Comparison of ENCODE assay signal across 9 cellular contexts in genomic region chr20:44572551-44573500, GRCh38. TPM values are rescaled to one million over a fixed set of nuclear protein-coding genes. Genes with fewer than 3 reads are reported as not detected.
A peak's percentile ranks its signal among the peaks of the same experiment; 100 is the strongest.
DNase-seq lines count a peak whose midpoint lies in the region; ATAC-seq and TF ChIP-seq lines count a peak whose summit lies in the region.
"Had no signal": no experiment of that assay in that cellular context is flagged by ENCODE, and none has a peak within 500 bp of the region (broad histone marks: within the 10 kb centered on the region; RNA-seq: fewer than 3 reads in every experiment).

No MANE protein-coding gene starts in this region.

- DNase-seq in AG04449 (ENCODE audit: low read depth, low spot score) = peak; percentile 82
- DNase-seq in NCI-H460 (ENCODE audit: extremely low read depth, low read depth) = peak; percentile 42
- peak; percentile 69 for DNase-seq in epithelial cell of proximal tubule (ENCODE audit: low read depth)
- peak; percentile 87 for DNase-seq in myocyte (ENCODE audit: low read depth)
- DNase-seq in cortex of kidney (lab: John Stamatoyannopoulos, UW) = no peak
- DNase-seq in NCI-H82 treated with DMSO at 0.1 percent for 48 hours (lab: John Stamatoyannopoulos, UW; ENCODE audit: unreplicated experiment) = no peak
- no peak for DNase-seq in NCI-H345 (lab: John Stamatoyannopoulos, UW)
- DNase-seq: activated B cell treated with CpG ODN at 0.5 μM for 24 hours had no signal

- H3K4me3 ChIP-seq in AG04449 (ENCODE audit: low read depth, low read length) (peak overlapping the region; percentile 25), epithelial cell of proximal tubule (ENCODE audit: low read depth, low read length) (no peak overlapping the region)

- CTCF ChIA-PET in AG04449 (lab: Yijun Ruan, JAX) = interaction anchor here (1.2 to 1.7 kb wide), 3 partner anchors 10 to 39 kb away, joined by 3 to 7 read pairs (median 3); partner anchors contain the start of gene PKIG

- POLR2A ChIA-PET in AG04449 (lab: Yijun Ruan, JAX) = interaction anchor here (1.8 to 2.1 kb wide), 2 partner anchors 10 to 20 kb away, joined by 7 to 10 read pairs; partner anchors contain the start of gene PKIG

- no peak for ATAC-seq in HG03439 (IDR thresholded peaks at IDR 0.05; ENCODE audit: unreplicated experiment)

- TF ChIP-seq CTCF in AG04449 (IDR thresholded peaks at IDR 0.05; ENCODE audit: insufficient read depth, low read length, missing control alignments) (no peak), epithelial cell of proximal tubule (conservative IDR thresholded peaks at IDR 0.05; ENCODE audit: low read depth, low read length) (no peak)

RNA-seq across cellular contexts. Expression of gene PKIG, which starts 9.6 kb away (rescaled TPM):
- total RNA-seq in NCI-H460 (2014; rRNA removed; shearing (Covaris generic)) = 28.0 and 28.7 TPM in 2 replicates
- polyA plus RNA-seq in NCI-H460 (2014; cell fraction: nucleus; rRNA removed) = 14.5 and 21.2 TPM in 2 replicates
- total RNA-seq in epithelial cell of proximal tubule = 28.8 and 64.3 TPM in 2 replicates
- 46.8 and 51.9 TPM in 2 replicates for total RNA-seq in myocyte
- polyA plus RNA-seq in myocyte (2012) = 32.7 TPM

RNA-seq across cellular contexts. Expression of gene SERINC3, which starts 51.0 kb away (rescaled TPM):
- total RNA-seq in NCI-H460 (2014; rRNA removed; shearing (Covaris generic)) = 129 and 130 TPM in 2 replicates
- 39.8 and 51.0 TPM in 2 replicates for polyA plus RNA-seq in NCI-H460 (2014; cell fraction: nucleus; rRNA removed)
- total RNA-seq in epithelial cell of proximal tubule = 36.6 and 43.3 TPM in 2 replicates
- 82.7 and 96.2 TPM in 2 replicates for total RNA-seq in myocyte
- polyA plus RNA-seq in myocyte (2012) = 126 TPM

Comparison
In these comparisons a context has a peak if more than half of its experiments do, and no peak if none do; other contexts are left out.
1. DNase-seq: peak in AG04449 (single experiment), NCI-H460 (single experiment), epithelial cell of proximal tubule (single experiment) and myocyte (single experiment); none in cortex of kidney (single experiment), NCI-H82 treated with DMSO at 0.1 percent for 48 hours (single experiment) and NCI-H345 (single experiment).